ENCODE assay signal across 8 cellular contexts in genomic region chr9:69421908-69422801, GRCh38.
DNase-seq lines count a peak whose midpoint lies in the region; ATAC-seq, FAIRE-seq and TF ChIP-seq lines count a peak whose summit lies in the region.

No MANE protein-coding gene starts in this region.

- H3K27me3 ChIP-seq in cardiac muscle cell, result no peaks in the 10 kb centered on the region

- no peaks in the 10 kb centered on the region for H3K36me3 Mint-ChIP-seq in activated naive CD8-positive, alpha-beta T cell treated with anti-CD3 and anti-CD28 coated beads, Interleukin-2, amount 50 U/mL, for 24 hours (ENCODE audit: low read depth)

- DNase-seq in AG09309 (ENCODE audit: low read depth) (peak; percentile 17), GM18507 (ENCODE audit: extremely low spot score, insufficient read length, low read depth) (peak; percentile 59), LHCN-M2 (ENCODE audit: low read depth) (peak; percentile 53), RPMI7951 (ENCODE audit: low read depth) (peak; percentile 54), cardiac muscle cell (ENCODE audit: low read depth in 1 of 2, low spot score in 1 of 2) (peak; percentile 73 to 76), posterior cingulate gyrus (peak in 7 of 10 donors; percentile 48 to 93 (median 65))
- DNase-seq in activated naive CD8-positive, alpha-beta T cell treated with anti-CD3 and anti-CD28 coated beads, Interleukin-2, amount 50 U/mL, for 24 hours, result peak; percentile 38

- no peaks in the 10 kb centered on the region for H3K9me3 Mint-ChIP-seq in activated naive CD8-positive, alpha-beta T cell treated with anti-CD3 and anti-CD28 coated beads, Interleukin-2, amount 50 U/mL, for 24 hours

- H3K4me3 Mint-ChIP-seq in activated naive CD8-positive, alpha-beta T cell treated with anti-CD3 and anti-CD28 coated beads, Interleukin-2, amount 50 U/mL, for 24 hours, result no peak overlapping the region

- no peaks in the 10 kb centered on the region for H3K9me3 ChIP-seq in cardiac muscle cell (ENCODE audit: low read depth)

- TF ChIP-seq CTCF in AG09309 (IDR thresholded peaks at IDR 0.05; ENCODE audit: control insufficient read depth, insufficient read depth, low read depth, low read length, missing control alignments), result peak; percentile 70
- TF ChIP-seq CTCF in cardiac muscle cell (IDR thresholded peaks at IDR 0.05; ENCODE audit: low read depth, low read length), result peak; percentile 67

- intact Hi-C loops in posterior cingulate gyrus (cut with DNase I), result loop anchor here (2.0 to 5.0 kb wide), 3 partner anchors 127 to 457 kb away; partner anchors contain the start of gene APBA1

- H3K36me3 ChIP-seq in cardiac muscle cell, result no peaks in the 10 kb centered on the region

- ATAC-seq in activated naive CD8-positive, alpha-beta T cell treated with anti-CD3 and anti-CD28 coated beads, Interleukin-2, amount 50 U/mL, for 24 hours, result peak; percentile 43
- ATAC-seq in GM18517 (IDR thresholded peaks at IDR 0.05; ENCODE audit: unreplicated experiment), result no peak

- no peak overlapping the region for H3K27ac Mint-ChIP-seq in activated naive CD8-positive, alpha-beta T cell treated with anti-CD3 and anti-CD28 coated beads, Interleukin-2, amount 50 U/mL, for 24 hours

- H3K27me3 Mint-ChIP-seq in activated naive CD8-positive, alpha-beta T cell treated with anti-CD3 and anti-CD28 coated beads, Interleukin-2, amount 50 U/mL, for 24 hours, result peaks cover 6% of the 10 kb centered on the region

- FAIRE-seq in GM18507 (lab: Jason Lieb, UNC), result peak; percentile 78

- no peak overlapping the region for H3K27ac ChIP-seq in cardiac muscle cell

- no peaks in the 10 kb centered on the region for H3K4me1 ChIP-seq in cardiac muscle cell (ENCODE audit: low read depth)

- H3K4me1 Mint-ChIP-seq in activated naive CD8-positive, alpha-beta T cell treated with anti-CD3 and anti-CD28 coated beads, Interleukin-2, amount 50 U/mL, for 24 hours, result no peaks in the 10 kb centered on the region

- H3K4me3 ChIP-seq in AG09309 (ENCODE audit: control insufficient read depth, low read depth, low read length), result no peak overlapping the region
- no peak overlapping the region for H3K4me3 ChIP-seq in cardiac muscle cell

Comparison
In these comparisons a context has a peak if more than half of its experiments do, and no peak if none do; other contexts are left out.
1. DNase-seq: peak in every context shown above with its lines; median percentile 74 in cardiac muscle cell; 65 in posterior cingulate gyrus; 59 in GM18507; 54 in RPMI7951; 53 in LHCN-M2; 38 in activated naive CD8-positive, alpha-beta T cell treated with anti-CD3 and anti-CD28 coated beads, Interleukin-2, amount 50 U/mL, for 24 hours; 17 in AG09309.